6 cellular contexts compared by ENCODE assay signal in genomic region chr16:73212431-73212830, GRCh38.
"Had no signal": no experiment of that assay in that cellular context is flagged by ENCODE, and none has a peak within 500 bp of the region (broad histone marks: within the 10 kb centered on the region; RNA-seq: fewer than 3 reads in every experiment).

No MANE protein-coding gene starts in this region.

- H3K27ac ChIP-seq: HL-60 had no signal

- DNase-seq: H9, HCEC 1CT, KBM-7 had no signal

- H3K4me3 Mint-ChIP-seq: GM23338, H9, IgD-negative memory B cell had no signal

- H3K27me3 Mint-ChIP-seq: IgD-negative memory B cell had no signal

- H3K36me3 Mint-ChIP-seq: IgD-negative memory B cell had no signal

- H3K4me3 ChIP-seq: GM23338 had no signal

- ATAC-seq: GM23338 had no signal

- H3K27ac Mint-ChIP-seq: GM23338, H9, IgD-negative memory B cell had no signal

- H3K4me1 Mint-ChIP-seq: IgD-negative memory B cell had no signal
